Comparison of ENCODE assay signal across 17 cellular contexts in the genomic region with DNA sequence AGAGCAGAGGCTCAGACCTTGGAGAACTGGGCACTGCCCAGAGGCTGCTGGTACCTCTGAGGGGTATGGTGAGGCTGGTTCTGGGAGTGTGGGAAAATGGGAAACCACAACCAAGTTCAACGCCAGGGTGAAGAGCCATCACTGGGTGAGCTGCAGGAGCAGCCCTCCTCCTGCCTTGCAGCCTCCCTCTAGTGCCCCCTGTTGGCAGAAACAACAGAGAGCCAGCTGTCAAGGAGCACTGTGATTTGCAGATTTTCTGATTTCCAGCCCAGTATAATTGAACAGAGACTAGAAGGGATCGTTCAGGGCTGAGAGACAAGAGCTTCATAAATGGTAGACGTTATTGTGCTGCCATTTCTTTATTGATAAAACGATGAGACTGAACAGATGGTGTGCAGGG. TPM values are rescaled to one million over a fixed set of nuclear protein-coding genes. Genes with fewer than 3 reads are reported as not detected.
DNase-seq lines count a peak whose midpoint lies in the region; ATAC-seq and TF ChIP-seq lines count a peak whose summit lies in the region.
"Had no signal": no experiment of that assay in that cellular context is flagged by ENCODE, and none has a peak within 500 bp of the region (broad histone marks: within the 10 kb centered on the region; RNA-seq: fewer than 3 reads in every experiment).

No MANE protein-coding gene starts in this region.

- ATAC-seq in GM18867 (IDR thresholded peaks at IDR 0.05; ENCODE audit: unreplicated experiment) (no peak), sciatic nerve (no peak)
- ATAC-seq: gastroesophageal sphincter, natural killer cell, psoas muscle had no signal

- peak; percentile 23 for TF ChIP-seq CTCF in GM20000 (IDR thresholded peaks at IDR 0.05; ENCODE audit: extremely low read depth, missing control alignments)

- peak; percentile 57 for DNase-seq in DMS53 (lab: John Stamatoyannopoulos, UW)
- DNase-seq in GM20000 (ENCODE audit: low spot score): no peak
- DNase-seq in NCI-H69 (lab: John Stamatoyannopoulos, UW): peak; percentile 63
- DNase-seq in erythroblast (lab: John Stamatoyannopoulos, UW): peak; percentile 22 to 38
- no peak for DNase-seq in NCI-H2196 (lab: John Stamatoyannopoulos, UW; ENCODE audit: unreplicated experiment)
- no peak for DNase-seq in sciatic nerve (ENCODE audit: low spot score)
- no peak for DNase-seq in activated T-cell treated with anti-CD3 and anti-CD28 coated beads, Interleukin-2, amount 50 U/mL, for 48 hours
- DNase-seq: activated B cell treated with CpG ODN at 0.5 μM for 24 hours, activated gamma-delta T cell treated with Interleukin-2 at 50 U/mL for 16 hours, GM23248, mammary epithelial cell, natural killer cell, NCI-H446, psoas muscle had no signal

- intact Hi-C loops in sciatic nerve (cut with DNase I): no loop called here

- TF ChIP-seq POLR2A in erythroblast (IDR thresholded peaks at IDR 0.05; ENCODE audit: low read length): no peak

RNA-seq across cellular contexts. Expression of gene MAPK4, which starts 50.5 kb away (rescaled TPM):
- total RNA-seq in sciatic nerve: 0.89 TPM
- total RNA-seq: activated B cell treated with CpG ODN at 0.5 μM for 24 hours, endothelial cell of umbilical vein, natural killer cell had no signal

Comparison
In these comparisons a context has a peak if more than half of its experiments do, and no peak if none do; other contexts are left out.
1. DNase-seq: peak in DMS53 (single experiment), NCI-H69 (single experiment) and erythroblast (2 of 2); none in GM20000 (single experiment), NCI-H2196 (single experiment), sciatic nerve (single experiment) and activated T-cell treated with anti-CD3 and anti-CD28 coated beads, Interleukin-2, amount 50 U/mL, for 48 hours (0 of 2).